Comparison of ENCODE assay signal across 1 cellular context in genomic region chr10:76282122-76283030, GRCh38.
TF ChIP-seq lines count a peak whose summit lies in the region.

No MANE protein-coding gene starts in this region.

TF ChIP-seq in HEK293, 187 proteins besides CTCF, POLR2A, EP300 and RAD21 (continued from another document):
- peak; percentile 80 for TF ChIP-seq GLIS1 (tag by site-specific recombination; IDR thresholded peaks at IDR 0.05)
- TF ChIP-seq TCF7L2 (IDR thresholded peaks at IDR 0.05; ENCODE audit: borderline replicate concordance, low read depth, low read length), result peak; percentile 76; the same call in 1 of the 2 replicates
- no peak for TF ChIP-seq ZNF623 (tag by site-specific recombination; IDR thresholded peaks at IDR 0.05)
- TF ChIP-seq PRDM6 (tag by site-specific recombination; IDR thresholded peaks at IDR 0.05), result peak; percentile 71
- no peak for TF ChIP-seq ZNF548 (tag by site-specific recombination; IDR thresholded peaks at IDR 0.05)
- peak; percentile 30 for TF ChIP-seq ZIC2 (tag by site-specific recombination; IDR thresholded peaks at IDR 0.05)
- TF ChIP-seq OSR2 (tag by site-specific recombination; IDR thresholded peaks at IDR 0.05), result peak; percentile 26; the same call in 1 of the 2 replicates
- TF ChIP-seq ZNF843 (tag by site-specific recombination; IDR thresholded peaks at IDR 0.05), result 0 out of 2 replicates have a peak, but pooled peaks have one; percentile 41
- no peak for TF ChIP-seq ZNF549 (tag by site-specific recombination; IDR thresholded peaks at IDR 0.05)
